8 cellular contexts compared by ENCODE assay signal in the genomic region with DNA sequence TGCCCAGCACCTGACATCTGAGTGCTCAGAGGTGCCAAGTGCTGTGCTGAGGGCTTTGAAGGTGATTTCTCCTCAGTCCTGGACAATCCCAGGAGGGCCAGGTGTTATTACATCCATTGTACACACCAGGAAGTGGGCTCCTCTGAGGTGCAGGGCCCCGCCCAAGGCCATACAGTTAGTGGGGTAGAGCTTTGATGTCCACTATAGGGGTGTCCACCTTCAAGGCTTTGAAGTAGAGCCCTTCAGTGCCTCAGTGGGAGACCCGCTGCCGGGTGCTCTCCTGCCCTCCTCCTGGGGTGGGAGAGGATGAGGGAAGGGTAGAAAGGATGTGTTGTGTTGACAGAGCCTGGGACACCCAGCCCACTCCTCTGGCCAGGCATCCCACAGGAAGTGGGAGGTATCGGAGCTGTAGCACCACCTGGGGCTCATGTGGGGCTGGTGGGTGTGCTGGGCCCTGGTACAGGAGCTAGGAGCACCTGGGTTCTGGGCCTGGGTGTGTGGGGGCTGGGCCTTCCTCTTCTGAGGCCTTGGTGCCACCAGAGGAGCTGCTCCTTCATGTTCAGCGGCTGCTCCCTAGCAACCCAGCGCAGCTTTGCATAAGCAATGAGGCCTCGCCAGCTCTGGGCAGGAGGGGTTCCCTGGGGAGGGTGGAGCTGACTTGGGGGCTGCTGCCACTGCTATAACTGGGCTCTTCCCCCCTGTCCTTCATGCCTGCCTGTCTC. TPM values are rescaled to one million over a fixed set of nuclear protein-coding genes. Genes with fewer than 3 reads are reported as not detected.
DNase-seq lines count a peak whose midpoint lies in the region; ATAC-seq and TF ChIP-seq lines count a peak whose summit lies in the region.

No MANE protein-coding gene starts in this region.

- H3K4me2 ChIP-seq in BLaER1, result peak overlapping the region; percentile 86

- peaks cover 51% of the 10 kb centered on the region for H3K4me1 Mint-ChIP-seq in activated T-helper 17 cell treated with anti-CD3 and anti-CD28 coated beads, Interleukin-2, amount 50 U/mL, for 72 hours

- H3K27ac Mint-ChIP-seq in activated T-helper 17 cell treated with anti-CD3 and anti-CD28 coated beads, Interleukin-2, amount 50 U/mL, for 72 hours, result peak overlapping the region; percentile 83

- no peaks in the 10 kb centered on the region for H3K27me3 ChIP-seq in BLaER1
- no peaks in the 10 kb centered on the region for H3K27me3 ChIP-seq in HUES64 (ENCODE audit: insufficient read depth, low read length)

- peak overlapping the region; percentile 30; the same call in 1 of the 2 replicates for H3K4me3 ChIP-seq in BLaER1
- no peak overlapping the region for H3K4me3 ChIP-seq in HUES64 (ENCODE audit: low read length)
- no peak overlapping the region for H3K4me3 ChIP-seq in mucosa of descending colon

- H3K9ac ChIP-seq in BLaER1 (peak overlapping the region; percentile 48), HUES64 (ENCODE audit: low read depth, low read length) (no peak overlapping the region)

- 52% methylated on average over 7 of the region's 7 CpGs for WGBS in HUES64

- H3K27ac ChIP-seq in BLaER1, result peak overlapping the region; percentile 69
- H3K27ac ChIP-seq in HUES64 (ENCODE audit: low read depth, low read length), result peak overlapping the region; percentile 38

- H3K36me3 Mint-ChIP-seq in activated T-helper 17 cell treated with anti-CD3 and anti-CD28 coated beads, Interleukin-2, amount 50 U/mL, for 72 hours (ENCODE audit: low read depth), result peaks cover 78% of the 10 kb centered on the region

- H3K4me1 ChIP-seq in BLaER1, result peaks cover 100% of the 10 kb centered on the region
- peaks cover 74% of the 10 kb centered on the region for H3K4me1 ChIP-seq in HUES64 (ENCODE audit: insufficient read depth, low read length)
- peaks cover 82% of the 10 kb centered on the region for H3K4me1 ChIP-seq in mucosa of descending colon (ENCODE audit: low read depth)

- peak; percentile 27 for ATAC-seq in activated T-helper 17 cell treated with anti-CD3 and anti-CD28 coated beads, Interleukin-2, amount 50 U/mL, for 72 hours (replicated peaks)
- ATAC-seq in mucosa of descending colon, result peak; percentile 31
- no peak for ATAC-seq in GM18517 (IDR thresholded peaks at IDR 0.05; ENCODE audit: unreplicated experiment)
- no peak for ATAC-seq in GM21423 (IDR thresholded peaks at IDR 0.05; ENCODE audit: unreplicated experiment)

- no peaks in the 10 kb centered on the region for H3K9me3 Mint-ChIP-seq in activated T-helper 17 cell treated with anti-CD3 and anti-CD28 coated beads, Interleukin-2, amount 50 U/mL, for 72 hours

- TF ChIP-seq CTCF in mucosa of descending colon (IDR thresholded peaks at IDR 0.05), result no peak

- no peaks in the 10 kb centered on the region for H3K27me3 Mint-ChIP-seq in activated T-helper 17 cell treated with anti-CD3 and anti-CD28 coated beads, Interleukin-2, amount 50 U/mL, for 72 hours

- peaks cover 88% of the 10 kb centered on the region for H4K20me1 ChIP-seq in BLaER1

- peak in 1 of 3 donors; percentile 73 for DNase-seq in mucosa of descending colon
- DNase-seq in NK-92 treated with Interleukin-12 subunit alpha and Interleukin-12 subunit beta, amount 100 ng/mL, for 24 hours (lab: John Stamatoyannopoulos, UW), result no peak
- DNase-seq in ureter (ENCODE audit: low spot score), result no peak

- intact Hi-C loops in mucosa of descending colon (cut with DNase I, micrococcal nuclease), result no loop called here

- H3K4me3 Mint-ChIP-seq in activated T-helper 17 cell treated with anti-CD3 and anti-CD28 coated beads, Interleukin-2, amount 50 U/mL, for 72 hours, result peak overlapping the region; percentile 85

- H3K36me3 ChIP-seq in BLaER1 (peaks cover 40% of the 10 kb centered on the region), HUES64 (ENCODE audit: insufficient read depth, low read length) (peaks cover 22% of the 10 kb centered on the region; the same call in 1 of the 2 replicates), mucosa of descending colon (ENCODE audit: low read depth) (peaks cover 2% of the 10 kb centered on the region)

- H3K9me3 ChIP-seq in BLaER1, result no peaks in the 10 kb centered on the region
- H3K9me3 ChIP-seq in HUES64 (ENCODE audit: insufficient read depth, low read depth, low read length), result no peaks in the 10 kb centered on the region
- H3K9me3 ChIP-seq in mucosa of descending colon, result no peaks in the 10 kb centered on the region

RNA-seq across cellular contexts. Expression of gene LASP1, which starts 7.4 kb away (rescaled TPM):
- polyA plus RNA-seq in HUES64 (2013, experiment 1 of 2), result 103 TPM
- polyA plus RNA-seq in HUES64 (2013, experiment 2 of 2), result 99.7 TPM
- total RNA-seq in activated T-helper 17 cell treated with anti-CD3 and anti-CD28 coated beads, Interleukin-2, amount 50 U/mL, for 72 hours, result 100 to 1,000 TPM; 116 to 172 TPM
- total RNA-seq in mucosa of descending colon, result 100 to 1,000 TPM; 163 to 286 (median 276) TPM
- 126 TPM for total RNA-seq in ureter

RNA-seq across cellular contexts. Expression of gene RPL23, which starts 23.8 kb away (rescaled TPM):
- 1,978 TPM for polyA plus RNA-seq in HUES64 (2013, experiment 1 of 2)
- 2,117 TPM for polyA plus RNA-seq in HUES64 (2013, experiment 2 of 2)
- total RNA-seq in activated T-helper 17 cell treated with anti-CD3 and anti-CD28 coated beads, Interleukin-2, amount 50 U/mL, for 72 hours, result 1,000 to 10,000 TPM; 1,686 to 2,077 TPM
- total RNA-seq in mucosa of descending colon, result 1,000 to 10,000 TPM in 1 of 3 donors, 100 to 1,000 TPM in 2; 838 to 1,044 (median 919) TPM
- total RNA-seq in ureter, result 1,659 TPM

RNA-seq across cellular contexts. Expression of gene CWC25, which starts 52.2 kb away (rescaled TPM):
- polyA plus RNA-seq in HUES64 (2013, experiment 1 of 2), result 11.0 TPM
- 9.5 TPM for polyA plus RNA-seq in HUES64 (2013, experiment 2 of 2)
- 10 to 100 TPM; 28.1 to 37.1 TPM for total RNA-seq in activated T-helper 17 cell treated with anti-CD3 and anti-CD28 coated beads, Interleukin-2, amount 50 U/mL, for 72 hours
- total RNA-seq in mucosa of descending colon (10 to 100 TPM; 21.7 to 26.5 (median 25.6) TPM), ureter (29.0 TPM)

Comparison
In these comparisons a context has a peak if more than half of its experiments do, and no peak if none do; other contexts are left out.
1. ATAC-seq: peak in activated T-helper 17 cell treated with anti-CD3 and anti-CD28 coated beads, Interleukin-2, amount 50 U/mL, for 72 hours (single experiment) and mucosa of descending colon (single experiment); none in GM18517 (single experiment) and GM21423 (single experiment).